Comparison of ENCODE assay signal across 16 cellular contexts in the genomic region with DNA sequence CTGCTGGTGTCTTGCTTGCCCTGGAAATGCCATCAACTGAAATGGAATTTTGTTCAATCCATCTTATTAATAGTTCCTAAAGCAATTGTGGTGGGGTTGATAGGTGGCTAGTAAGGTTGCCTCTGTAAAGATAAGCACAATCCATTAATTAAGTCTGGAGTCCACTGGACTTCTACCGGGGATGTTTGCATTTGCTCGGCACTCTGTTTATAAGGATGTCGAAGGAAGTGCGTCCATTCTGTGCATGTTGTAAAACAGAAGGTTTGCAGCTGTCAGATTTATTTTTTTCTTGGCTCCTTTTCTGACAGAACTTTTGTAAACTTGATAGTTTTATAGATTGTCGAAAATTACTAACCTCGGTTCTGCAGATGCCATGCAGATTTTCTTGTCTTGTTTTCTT. TPM values are rescaled to one million over a fixed set of nuclear protein-coding genes. Genes with fewer than 3 reads are reported as not detected.
DNase-seq lines count a peak whose midpoint lies in the region; ATAC-seq and TF ChIP-seq lines count a peak whose summit lies in the region.
"Had no signal": no experiment of that assay in that cellular context is flagged by ENCODE, and none has a peak within 500 bp of the region (broad histone marks: within the 10 kb centered on the region; RNA-seq: fewer than 3 reads in every experiment).

No MANE protein-coding gene starts in this region.

- no peaks in the 10 kb centered on the region for H3K36me3 ChIP-seq in uterus
- H3K36me3 ChIP-seq: pancreas, thyroid gland had no signal

- intact Hi-C loops in activated naive CD4-positive, alpha-beta T cell treated with anti-CD3 and anti-CD28 coated beads for 36 hours (cut with micrococcal nuclease): loop anchor here (1.0 kb wide), 1 partner anchor 264 kb away; no protein-coding TSS in a partner anchor
- intact Hi-C loops in uterus (cut with DNase I; ENCODE audit: low total_unique reads): no loop called here

- CTCF ChIA-PET in activated naive CD4-positive, alpha-beta T cell treated with anti-CD3 and anti-CD28 coated beads for 36 hours (lab: Charles Lee): interaction anchor here (1.0 to 4.7 kb wide), 3 partner anchors 19 to 29 kb away, joined by 3 to 46 read pairs (median 4); no protein-coding TSS in a partner anchor

- H3K4me3 ChIP-seq in fibroblast of villous mesenchyme (ENCODE audit: low read depth, low read length): no peak overlapping the region
- no peak overlapping the region for H3K4me3 ChIP-seq in uterus
- H3K4me3 ChIP-seq: pancreas, thyroid gland had no signal

- peak overlapping the region; percentile 40 for H3K4me3 Mint-ChIP-seq in activated naive CD4-positive, alpha-beta T cell treated with anti-CD3 and anti-CD28 coated beads for 36 hours
- peak overlapping the region; percentile 89 for H3K4me3 Mint-ChIP-seq in T-helper 17 cell

- peaks cover 94% of the 10 kb centered on the region for H3K4me1 Mint-ChIP-seq in activated naive CD4-positive, alpha-beta T cell treated with anti-CD3 and anti-CD28 coated beads for 36 hours (ENCODE audit: low read depth)
- H3K4me1 Mint-ChIP-seq in T-helper 17 cell: peaks cover 82% of the 10 kb centered on the region

- TF ChIP-seq POLR2A in uterus (IDR thresholded peaks at IDR 0.05): no peak

- peak overlapping the region; percentile 96 for H3K27ac Mint-ChIP-seq in activated naive CD4-positive, alpha-beta T cell treated with anti-CD3 and anti-CD28 coated beads for 36 hours
- H3K27ac Mint-ChIP-seq in T-helper 17 cell: peak overlapping the region; percentile 99

- TF ChIP-seq CTCF in fibroblast of villous mesenchyme (IDR thresholded peaks at IDR 0.05; ENCODE audit: insufficient read depth, low read depth, low read length): no peak
- TF ChIP-seq CTCF in uterus (IDR thresholded peaks at IDR 0.05): no peak

- H3K27ac ChIP-seq in uterus: peak overlapping the region; percentile 1 to 22
- H3K27ac ChIP-seq: pancreas, RWPE1, thyroid gland had no signal

- no peaks in the 10 kb centered on the region for H3K27me3 Mint-ChIP-seq in activated naive CD4-positive, alpha-beta T cell treated with anti-CD3 and anti-CD28 coated beads for 36 hours (ENCODE audit: low read depth)
- H3K27me3 Mint-ChIP-seq in T-helper 17 cell: no peaks in the 10 kb centered on the region

- ATAC-seq in T-helper 17 cell (no peak), HG02852 (IDR thresholded peaks at IDR 0.05; ENCODE audit: unreplicated experiment) (no peak)

- H3K27me3 ChIP-seq in uterus: no peaks in the 10 kb centered on the region
- H3K27me3 ChIP-seq: pancreas, thyroid gland had no signal

- DNase-seq in activated naive CD4-positive, alpha-beta T cell treated with anti-CD3 and anti-CD28 coated beads for 36 hours: no peak
- no peak for DNase-seq in activated naive CD4-positive, alpha-beta T cell treated with anti-CD3 and anti-CD28 coated beads, Interleukin-2, amount 50 U/mL, for 16 hours
- DNase-seq in T-helper 17 cell (no peak), fibroblast of villous mesenchyme (ENCODE audit: low read depth) (peak; percentile 95), uterus (no peak), SKM-1 treated with dmso at 0.1 percent for 144 hours (lab: John Stamatoyannopoulos, UW; ENCODE audit: unreplicated experiment) (no peak), NCI-H2196 treated with DMSO at 0.1 percent for 48 hours (lab: John Stamatoyannopoulos, UW; ENCODE audit: unreplicated experiment) (no peak)
- DNase-seq: aorta, DND-41, NCI-H146, NCI-H510A treated with DMSO at 0.1 percent for 48 hours, pancreas, T-helper 9 cell, thyroid gland had no signal

- H3K9me3 Mint-ChIP-seq in activated naive CD4-positive, alpha-beta T cell treated with anti-CD3 and anti-CD28 coated beads for 36 hours: no peaks in the 10 kb centered on the region

- no peaks in the 10 kb centered on the region for H3K4me1 ChIP-seq in uterus

- peaks cover 20% of the 10 kb centered on the region for H3K36me3 Mint-ChIP-seq in activated naive CD4-positive, alpha-beta T cell treated with anti-CD3 and anti-CD28 coated beads for 36 hours (ENCODE audit: low read depth)
- peaks cover 1% of the 10 kb centered on the region for H3K36me3 Mint-ChIP-seq in T-helper 17 cell (ENCODE audit: low read depth)

- no peaks in the 10 kb centered on the region for H3K9me3 ChIP-seq in T-helper 17 cell (ENCODE audit: control insufficient read depth, low read length, poor library complexity, severe bottlenecking)
- no peaks in the 10 kb centered on the region for H3K9me3 ChIP-seq in uterus
- H3K9me3 ChIP-seq: pancreas, thyroid gland had no signal

RNA-seq across cellular contexts. Expression of a gene that starts 12.8 kb away (rescaled TPM):
- total RNA-seq in activated naive CD4-positive, alpha-beta T cell treated with anti-CD3 and anti-CD28 coated beads for 36 hours: 100 to 1,000 TPM; 141 to 142 TPM
- total RNA-seq in T-helper 17 cell (100 to 1,000 TPM; 130 to 140 TPM), fibroblast of villous mesenchyme (12.1 and 17.4 TPM in 2 replicates), uterus (10 to 100 TPM in 3 of 4 donors, 1 to 10 TPM in 1; 2.0 to 42.7 (median 15.5) TPM)
